11 cellular contexts compared by ENCODE assay signal in the genomic region with DNA sequence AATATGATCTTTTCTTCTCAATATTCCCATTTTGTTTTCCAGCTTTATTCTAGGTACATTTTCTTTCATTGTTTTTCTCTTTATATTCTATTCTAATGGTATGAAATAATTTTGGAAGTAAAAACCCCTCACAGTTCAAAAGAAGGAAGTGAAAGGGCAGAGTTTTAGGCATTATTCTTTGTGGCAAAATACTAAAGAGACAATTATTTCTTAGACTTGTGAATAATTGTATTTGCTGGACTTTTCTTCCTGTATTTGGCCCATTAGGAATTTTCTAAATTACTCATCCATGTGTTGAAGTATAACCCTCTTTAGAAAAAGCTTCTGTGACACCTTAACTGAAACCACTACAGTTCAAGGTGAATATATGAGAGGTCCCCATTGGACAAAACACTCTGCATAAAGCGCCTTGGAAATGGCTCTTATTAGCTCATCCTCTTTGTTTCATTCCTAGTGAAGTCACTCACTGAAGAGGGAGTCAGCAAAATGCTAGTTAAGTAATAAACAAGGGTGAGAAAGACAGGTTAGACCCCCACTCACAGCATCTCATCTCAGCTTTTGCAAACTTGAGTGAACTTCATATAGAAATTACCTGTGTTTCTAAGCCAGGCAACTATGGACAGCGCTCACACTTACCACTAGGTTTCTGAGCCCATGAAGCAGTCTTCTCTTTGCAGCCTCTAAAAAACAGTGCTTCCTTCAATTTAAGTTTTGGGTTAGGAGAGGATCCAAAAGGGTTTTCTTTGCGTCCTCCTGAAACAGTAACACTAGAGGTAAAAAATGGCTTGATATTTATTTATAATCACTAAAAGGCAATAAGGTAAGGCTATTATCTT.
"Had no signal": no experiment of that assay in that cellular context is flagged by ENCODE, and none has a peak within 500 bp of the region (broad histone marks: within the 10 kb centered on the region; RNA-seq: fewer than 3 reads in every experiment).

No MANE protein-coding gene starts in this region.

- H3K9me3 ChIP-seq: left lung, thoracic aorta had no signal

- H3K9me3 Mint-ChIP-seq: activated naive CD8-positive, alpha-beta T cell treated with anti-CD3 and anti-CD28 coated beads, Interleukin-2, amount 10 ng/mL, durations not matched to agents 7 days and 5 days; activated T-helper 1 cell treated with anti-CD3 and anti-CD28 coated beads, Interleukin-12 subunit alpha, Interleukin-12 subunit beta, Interleukin-2, Interleukin-4 antibody, amounts not matched to agents 30 ng/mL and 10 ng/mL and 1 ng/mL, durations not matched to agents 14 hours and 24 hours and 36 hours; naive B cell had no signal

- H3K4me1 ChIP-seq: left lung, parathyroid adenoma had no signal

- H2AFZ ChIP-seq: hepatocyte, parathyroid adenoma had no signal

- H3K27ac ChIP-seq: hepatocyte, left lung, parathyroid adenoma, thoracic aorta had no signal

- H3K36me3 Mint-ChIP-seq: activated naive CD8-positive, alpha-beta T cell treated with anti-CD3 and anti-CD28 coated beads, Interleukin-2, amount 10 ng/mL, durations not matched to agents 7 days and 5 days; naive B cell had no signal

- H3K9ac ChIP-seq: parathyroid adenoma had no signal

- H3K27me3 Mint-ChIP-seq: activated naive CD8-positive, alpha-beta T cell treated with anti-CD3 and anti-CD28 coated beads, Interleukin-2, amount 10 ng/mL, durations not matched to agents 7 days and 5 days; naive B cell had no signal

- H3K27ac Mint-ChIP-seq: activated naive CD8-positive, alpha-beta T cell treated with anti-CD3 and anti-CD28 coated beads, Interleukin-2, amount 10 ng/mL, durations not matched to agents 7 days and 5 days; activated T-helper 1 cell treated with anti-CD3 and anti-CD28 coated beads, Interleukin-12 subunit alpha, Interleukin-12 subunit beta, Interleukin-2, Interleukin-4 antibody, amounts not matched to agents 30 ng/mL and 10 ng/mL and 1 ng/mL, durations not matched to agents 14 hours and 24 hours and 36 hours had no signal

- H3K4me1 Mint-ChIP-seq: activated naive CD8-positive, alpha-beta T cell treated with anti-CD3 and anti-CD28 coated beads, Interleukin-2, amount 10 ng/mL, durations not matched to agents 7 days and 5 days had no signal

- H3K4me3 ChIP-seq: hepatocyte, left lung, thoracic aorta had no signal

- H3K79me2 ChIP-seq: hepatocyte, parathyroid adenoma had no signal

- H3K4me2 ChIP-seq: hepatocyte had no signal

- H3K27me3 ChIP-seq: left lung had no signal

- DNase-seq: activated CD4-positive, CD25-positive, alpha-beta regulatory T cell treated with anti-CD3 and anti-CD28 coated beads, Interleukin-2, amount 50 U/mL, for 72 hours; activated naive CD8-positive, alpha-beta T cell treated with anti-CD3 and anti-CD28 coated beads, Interleukin-2, amount 10 ng/mL, durations not matched to agents 7 days and 5 days; kidney; left lung; naive B cell; stimulated activated CD4-positive, alpha-beta T cell treated with anti-CD3 and anti-CD28 coated beads, Interleukin-1b, Interleukin-23, amount 100 ng/mL, for 48 hours had no signal

- H3K4me3 Mint-ChIP-seq: activated naive CD8-positive, alpha-beta T cell treated with anti-CD3 and anti-CD28 coated beads, Interleukin-2, amount 10 ng/mL, durations not matched to agents 7 days and 5 days; activated T-helper 1 cell treated with anti-CD3 and anti-CD28 coated beads, Interleukin-12 subunit alpha, Interleukin-12 subunit beta, Interleukin-2, Interleukin-4 antibody, amounts not matched to agents 30 ng/mL and 10 ng/mL and 1 ng/mL, durations not matched to agents 14 hours and 24 hours and 36 hours; naive B cell had no signal

- ATAC-seq: esophagus mucosa had no signal

- H3K36me3 ChIP-seq: left lung, thoracic aorta had no signal
